In genomic region chr6:109720336-109720735, GRCh38 we compare ENCODE assay signal across 24 cellular contexts.
"Had no signal": no experiment of that assay in that cellular context is flagged by ENCODE, and none has a peak within 500 bp of the region (broad histone marks: within the 10 kb centered on the region; RNA-seq: fewer than 3 reads in every experiment).

No MANE protein-coding gene starts in this region.

- H3K4me1 Mint-ChIP-seq: activated CD4-positive, alpha-beta T cell treated with anti-CD3 and anti-CD28 coated beads for 36 hours; endodermal cell; immature natural killer cell; nephron progenitor cell had no signal

- H3K27ac Mint-ChIP-seq: activated B cell treated with CpG ODN at 0.5 μM for 24 hours; activated CD4-positive, alpha-beta T cell treated with anti-CD3 and anti-CD28 coated beads for 36 hours; activated naive CD8-positive, alpha-beta T cell; activated T-helper 2 cell treated with anti-CD3 and anti-CD28 coated beads, Interferon-gamma antibody, Interleukin-2, Interleukin-4, amounts not matched to agents 10 μg/mL and 5 μg/mL and 100 μg/mL, durations not matched to agents 14 hours and 24 hours and 36 hours; endodermal cell; immature natural killer cell; nephron progenitor cell; T-helper 1 cell treated with Interleukin-12 subunit alpha and Interleukin-12 subunit beta and Interleukin-4 antibody, amounts not matched to agents 30 μg/mL and 1 μg/mL, for 36 hours had no signal

- H3K27me3 ChIP-seq: hepatocyte, spleen, upper lobe of left lung had no signal

- H3K27me3 Mint-ChIP-seq: activated B cell treated with CpG ODN at 0.5 μM for 24 hours; activated CD4-positive, alpha-beta T cell treated with anti-CD3 and anti-CD28 coated beads for 36 hours; activated naive CD8-positive, alpha-beta T cell had no signal

- H3K9me3 Mint-ChIP-seq: activated T-cell treated with anti-CD3 and anti-CD28 coated beads, Interleukin-2, amount 50 U/mL, for 4 hours; activated T-helper 2 cell treated with anti-CD3 and anti-CD28 coated beads, Interferon-gamma antibody, Interleukin-2, Interleukin-4, amounts not matched to agents 10 μg/mL and 5 μg/mL and 100 μg/mL, durations not matched to agents 14 hours and 24 hours and 36 hours; immature natural killer cell; T-helper 1 cell treated with Interleukin-12 subunit alpha and Interleukin-12 subunit beta and Interleukin-4 antibody, amounts not matched to agents 30 μg/mL and 1 μg/mL, for 36 hours had no signal

- DNase-seq: activated B cell treated with CpG ODN at 0.5 μM for 24 hours; activated CD4-positive, alpha-beta T cell treated with anti-CD3 and anti-CD28 coated beads for 36 hours; activated CD4-positive, alpha-beta T cell treated with anti-CD3 and anti-CD28 coated beads, Interleukin-2, amount 50 U/mL, for 4 hours; activated CD8-positive, alpha-beta memory T cell treated with anti-CD3 and anti-CD28 coated beads for 24 hours; activated CD8-positive, alpha-beta memory T cell treated with anti-CD3 and anti-CD28 coated beads, Interleukin-2, amount 50 U/mL, for 4 hours; activated naive CD4-positive, alpha-beta T cell; activated T-cell treated with anti-CD3 and anti-CD28 coated beads, Interleukin-2, amount 50 U/mL, for 4 hours; amniotic stem cell; cerebellar nuclear complex; endodermal cell; glutamatergic neuron; immature natural killer cell; left ventricle myocardium inferior; nephron progenitor cell; spleen; stimulated activated CD4-positive, alpha-beta T cell treated with anti-CD3 and anti-CD28 coated beads, Interleukin-4, amount 100 ng/mL, for 1 hour; stimulated activated naive CD4-positive, alpha-beta T cell; upper lobe of left lung had no signal

- H3K4me3 Mint-ChIP-seq: activated B cell treated with CpG ODN at 0.5 μM for 24 hours; activated CD4-positive, alpha-beta T cell treated with anti-CD3 and anti-CD28 coated beads for 36 hours; activated naive CD8-positive, alpha-beta T cell; activated T-cell treated with anti-CD3 and anti-CD28 coated beads, Interleukin-2, amount 50 U/mL, for 4 hours; endodermal cell; immature natural killer cell; nephron progenitor cell; T-helper 1 cell treated with Interleukin-12 subunit alpha and Interleukin-12 subunit beta and Interleukin-4 antibody, amounts not matched to agents 30 μg/mL and 1 μg/mL, for 36 hours had no signal

- H3K4me3 ChIP-seq: coronary artery, hepatocyte, left ventricle myocardium inferior, spleen, upper lobe of left lung had no signal

- H3K9me3 ChIP-seq: left ventricle myocardium inferior, upper lobe of left lung had no signal

- ATAC-seq: activated CD4-positive, alpha-beta T cell treated with anti-CD3 and anti-CD28 coated beads for 36 hours; activated T-cell treated with anti-CD3 and anti-CD28 coated beads, Interleukin-2, amount 50 U/mL, for 4 hours had no signal

- H3K27ac ChIP-seq: coronary artery, epithelial cell of prostate, hepatocyte, left ventricle myocardium inferior, spleen, upper lobe of left lung had no signal
